ENCODE assay signal across 29 cellular contexts in genomic region chr6:13284646-13285045, GRCh38.
"Had no signal": no experiment of that assay in that cellular context is flagged by ENCODE, and none has a peak within 500 bp of the region (broad histone marks: within the 10 kb centered on the region; RNA-seq: fewer than 3 reads in every experiment).

No MANE protein-coding gene starts in this region.

- H3K9ac ChIP-seq: parathyroid adenoma had no signal

- ATAC-seq: activated CD4-positive, alpha-beta T cell treated with anti-CD3 and anti-CD28 coated beads for 36 hours; activated T-cell treated with anti-CD3 and anti-CD28 coated beads, Interleukin-2, amount 50 U/mL, for 72 hours; gastrocnemius medialis; left lung; psoas muscle; stimulated activated effector memory CD8-positive, alpha-beta T cell treated with anti-CD3 and anti-CD28 coated beads, Interleukin-12 subunit alpha, Interleukin-12 subunit beta, amount 100 ng/mL, for 72 hours had no signal

- H3K4me3 ChIP-seq: dorsolateral prefrontal cortex, gastrocnemius medialis, left lung, lung, psoas muscle, sigmoid colon, stomach, thyroid gland had no signal

- H3K9me3 ChIP-seq: thyroid gland had no signal

- H2AFZ ChIP-seq: parathyroid adenoma had no signal

- H3K27me3 Mint-ChIP-seq: activated CD4-positive, alpha-beta T cell treated with anti-CD3 and anti-CD28 coated beads for 36 hours; activated naive CD8-positive, alpha-beta T cell had no signal

- H3K27me3 ChIP-seq: dorsolateral prefrontal cortex, gastrocnemius medialis, left lung, sigmoid colon, stomach, thyroid gland had no signal

- H3K4me3 Mint-ChIP-seq: activated CD4-positive, alpha-beta T cell treated with anti-CD3 and anti-CD28 coated beads for 36 hours; activated naive CD8-positive, alpha-beta T cell; activated T-cell treated with anti-CD3 and anti-CD28 coated beads, Interleukin-2, amount 50 U/mL, for 72 hours; stimulated activated effector memory CD8-positive, alpha-beta T cell treated with anti-CD3 and anti-CD28 coated beads, Interleukin-12 subunit alpha, Interleukin-12 subunit beta, amount 100 ng/mL, for 72 hours; T-helper 1 cell treated with Interleukin-12 subunit alpha and Interleukin-12 subunit beta and Interleukin-4 antibody, amounts not matched to agents 30 μg/mL and 1 μg/mL, for 36 hours had no signal

- DNase-seq: activated CD4-positive, alpha-beta T cell treated with anti-CD3 and anti-CD28 coated beads for 36 hours; activated CD4-positive, alpha-beta T cell treated with anti-CD3 and anti-CD28 coated beads, Interleukin-2, amount 50 U/mL, for 4 hours; activated CD4-positive, CD25-positive, alpha-beta regulatory T cell; activated naive CD4-positive, alpha-beta T cell; activated T-cell treated with anti-CD3 and anti-CD28 coated beads for 4 hours; activated T-cell treated with anti-CD3 and anti-CD28 coated beads, Interleukin-2, amount 50 U/mL, for 72 hours; anterior cingulate cortex; dorsolateral prefrontal cortex; effector memory CD4-positive, alpha-beta T cell; erythroblast; gastrocnemius medialis; glutamatergic neuron; left lung; nucleus accumbens; psoas muscle; sigmoid colon; small intestine; stimulated activated CD4-positive, alpha-beta T cell treated with anti-CD3 and anti-CD28 coated beads, Interleukin-4, amount 100 ng/mL, for 24 hours; stomach; T-helper 9 cell; thyroid gland had no signal

- H3K27ac ChIP-seq: gastrocnemius medialis, parathyroid adenoma, psoas muscle, sigmoid colon, stomach, thyroid gland had no signal

- H3K9me3 Mint-ChIP-seq: stimulated activated effector memory CD8-positive, alpha-beta T cell treated with anti-CD3 and anti-CD28 coated beads, Interleukin-12 subunit alpha, Interleukin-12 subunit beta, amount 100 ng/mL, for 72 hours had no signal

- H3K4me1 Mint-ChIP-seq: activated CD4-positive, alpha-beta T cell treated with anti-CD3 and anti-CD28 coated beads for 36 hours; stimulated activated effector memory CD8-positive, alpha-beta T cell treated with anti-CD3 and anti-CD28 coated beads, Interleukin-12 subunit alpha, Interleukin-12 subunit beta, amount 100 ng/mL, for 72 hours had no signal

- H3K4me1 ChIP-seq: gastrocnemius medialis, parathyroid adenoma, psoas muscle, sigmoid colon, stomach had no signal

- H3K79me2 ChIP-seq: parathyroid adenoma had no signal

- H3K27ac Mint-ChIP-seq: activated CD4-positive, alpha-beta T cell treated with anti-CD3 and anti-CD28 coated beads for 36 hours; activated naive CD8-positive, alpha-beta T cell; activated T-cell treated with anti-CD3 and anti-CD28 coated beads, Interleukin-2, amount 50 U/mL, for 72 hours; stimulated activated effector memory CD8-positive, alpha-beta T cell treated with anti-CD3 and anti-CD28 coated beads, Interleukin-12 subunit alpha, Interleukin-12 subunit beta, amount 100 ng/mL, for 72 hours; T-helper 1 cell treated with Interleukin-12 subunit alpha and Interleukin-12 subunit beta and Interleukin-4 antibody, amounts not matched to agents 30 μg/mL and 1 μg/mL, for 36 hours had no signal

- H3K36me3 ChIP-seq: gastrocnemius medialis had no signal

- FAIRE-seq: bronchial epithelial cell, colon, islet of Langerhans, small intestine had no signal

- H3K36me3 Mint-ChIP-seq: stimulated activated effector memory CD8-positive, alpha-beta T cell treated with anti-CD3 and anti-CD28 coated beads, Interleukin-12 subunit alpha, Interleukin-12 subunit beta, amount 100 ng/mL, for 72 hours had no signal
